16 cellular contexts compared by ENCODE assay signal in genomic region chr7:44982535-44982923, GRCh38. TPM values are rescaled to one million over a fixed set of nuclear protein-coding genes. Genes with fewer than 3 reads are reported as not detected.
DNase-seq lines count a peak whose midpoint lies in the region; ATAC-seq and TF ChIP-seq lines count a peak whose summit lies in the region.
"Had no signal": no experiment of that assay in that cellular context is flagged by ENCODE, and none has a peak within 500 bp of the region (broad histone marks: within the 10 kb centered on the region; RNA-seq: fewer than 3 reads in every experiment).

No MANE protein-coding gene starts in this region.

- peak overlapping the region; percentile 93 for H3K4me2 ChIP-seq in Karpas-422 (ENCODE audit: low read depth, low read length, poor library complexity, severe bottlenecking)

- H3K36me3 ChIP-seq in Karpas-422 (ENCODE audit: insufficient read depth, low read length) (peaks cover 39% of the 10 kb centered on the region), spleen (peaks cover 0 to 44% (median 32%) of the 10 kb centered on the region in 6 donors)

- no peak overlapping the region for H2AFZ ChIP-seq in Karpas-422 (ENCODE audit: low read length)

- peaks cover 66% of the 10 kb centered on the region for H3K4me1 Mint-ChIP-seq in activated CD4-positive, alpha-beta T cell treated with anti-CD3 and anti-CD28 coated beads, Interleukin-2, amount 10 ng/mL, durations not matched to agents 24 days and 14 days

- H3K9me3 ChIP-seq in Karpas-422 (ENCODE audit: low read length), result no peaks in the 10 kb centered on the region
- H3K9me3 ChIP-seq in spleen, result no peaks in the 10 kb centered on the region
- H3K9me3 ChIP-seq: lower lobe of right lung, pancreas had no signal

- no peak for ATAC-seq in activated naive CD4-positive, alpha-beta T cell treated with anti-CD3 and anti-CD28 coated beads, Interleukin-2, amount 50 U/mL, for 72 hours
- ATAC-seq: HCT116, lower lobe of right lung, pancreas had no signal

- H3K9ac ChIP-seq in Karpas-422 (ENCODE audit: low read length), result peak overlapping the region; percentile 14; the same call in 1 of the 2 replicates

- H3K4me1 ChIP-seq in Karpas-422 (ENCODE audit: low read length) (peaks cover 89% of the 10 kb centered on the region), spleen (peaks cover 51 to 94% (median 82%) of the 10 kb centered on the region in 6 donors)

- H3K9me3 Mint-ChIP-seq in activated CD4-positive, alpha-beta T cell treated with anti-CD3 and anti-CD28 coated beads, Interleukin-2, amount 10 ng/mL, durations not matched to agents 24 days and 14 days, result no peaks in the 10 kb centered on the region
- H3K9me3 Mint-ChIP-seq in activated naive CD4-positive, alpha-beta T cell treated with anti-CD3 and anti-CD28 coated beads, Interleukin-2, amount 50 U/mL, for 72 hours, result no peaks in the 10 kb centered on the region

- TF ChIP-seq POLR2A in spleen (IDR thresholded peaks at IDR 0.05), result no peak

- peaks cover 44% of the 10 kb centered on the region for H3K79me2 ChIP-seq in Karpas-422 (ENCODE audit: low read length)

- intact Hi-C loops in activated CD4-positive, alpha-beta T cell treated with anti-CD3 and anti-CD28 coated beads, Interleukin-2, amount 10 ng/mL, durations not matched to agents 24 days and 14 days (cut with micrococcal nuclease), result no loop called here
- intact Hi-C loops in spleen (cut with DNase I; ENCODE audit: low total_unique reads), result no loop called here

- 80 to 93% (median 90%) methylated on average over 1 of the region's 1 CpG for WGBS in spleen, 5 donors

- H3K27me3 Mint-ChIP-seq in activated CD4-positive, alpha-beta T cell treated with anti-CD3 and anti-CD28 coated beads, Interleukin-2, amount 10 ng/mL, durations not matched to agents 24 days and 14 days, result no peaks in the 10 kb centered on the region

- H3K4me3 Mint-ChIP-seq in activated CD4-positive, alpha-beta T cell treated with anti-CD3 and anti-CD28 coated beads, Interleukin-2, amount 10 ng/mL, durations not matched to agents 24 days and 14 days, result peak overlapping the region; percentile 99

- TF ChIP-seq CTCF in spleen (IDR thresholded peaks at IDR 0.05 in 8 of 11, conservative IDR thresholded peaks at IDR 0.05 in 3 of 11), result no peak

- peaks cover 34% of the 10 kb centered on the region for H4K20me1 ChIP-seq in Karpas-422 (ENCODE audit: insufficient read depth, low read depth, low read length)

- H3K36me3 Mint-ChIP-seq in activated CD4-positive, alpha-beta T cell treated with anti-CD3 and anti-CD28 coated beads, Interleukin-2, amount 10 ng/mL, durations not matched to agents 24 days and 14 days (ENCODE audit: low read depth), result peaks cover 68% of the 10 kb centered on the region
- peaks cover 64 to 71% of the 10 kb centered on the region in 2 donors for H3K36me3 Mint-ChIP-seq in activated naive CD4-positive, alpha-beta T cell treated with anti-CD3 and anti-CD28 coated beads, Interleukin-2, amount 50 U/mL, for 72 hours

- H3K4me3 ChIP-seq in Karpas-422 (ENCODE audit: low read length) (no peak overlapping the region; the same call in 1 of the 2 replicates), spleen (no peak overlapping the region)
- H3K4me3 ChIP-seq: lower lobe of right lung, pancreas had no signal

- H3K27ac ChIP-seq in Karpas-422 (ENCODE audit: low read length), result peak overlapping the region; percentile 95
- H3K27ac ChIP-seq in spleen, result peak overlapping the region in 2 of 8 donors; percentile 57 to 92
- H3K27ac ChIP-seq: lower lobe of right lung, pancreas had no signal

- H3K27ac Mint-ChIP-seq in activated CD4-positive, alpha-beta T cell treated with anti-CD3 and anti-CD28 coated beads, Interleukin-2, amount 10 ng/mL, durations not matched to agents 24 days and 14 days, result peak overlapping the region; percentile 90
- H3K27ac Mint-ChIP-seq in activated naive CD4-positive, alpha-beta T cell treated with anti-CD3 and anti-CD28 coated beads, Interleukin-2, amount 50 U/mL, for 72 hours, result peak overlapping the region; percentile 96 to 99

- no peak for DNase-seq in activated CD4-positive, alpha-beta T cell treated with anti-CD3 and anti-CD28 coated beads, Interleukin-2, amount 10 ng/mL, durations not matched to agents 24 days and 14 days
- DNase-seq in activated CD4-positive, alpha-beta T cell treated with anti-CD3 and anti-CD28 coated beads, Interleukin-2, amount 50 U/mL, for 4 hours, result no peak
- DNase-seq in Karpas-422, result peak; percentile 69
- DNase-seq in activated naive CD4-positive, alpha-beta T cell treated with anti-CD3 and anti-CD28 coated beads, Interleukin-2, amount 50 U/mL, for 72 hours (ENCODE audit: low spot score in 2 of 2), result no peak
- DNase-seq in spleen, result peak; percentile 9
- no peak for DNase-seq in NCI-H187 (lab: John Stamatoyannopoulos, UW)
- no peak for DNase-seq in epidermal melanocyte (ENCODE audit: insufficient read length, low spot score)
- DNase-seq in foreskin melanocyte, result no peak
- DNase-seq: ACHN, activated gamma-delta T cell, lower lobe of right lung, NCI-H1436 treated with DMSO at 0.1 percent for 48 hours, NCI-H526 treated with DMSO at 0.1 percent for 48 hours, pancreas, SHP77 treated with DMSO at 0.1 percent for 48 hours had no signal

- H3K27me3 ChIP-seq in Karpas-422 (ENCODE audit: low read length) (no peaks in the 10 kb centered on the region), spleen (replicated peaks in 1 of 7) (no peaks in the 10 kb centered on the region)
- H3K27me3 ChIP-seq: pancreas had no signal

- H3K9me2 ChIP-seq in Karpas-422 (replicated peaks; ENCODE audit: insufficient read depth, low read length), result no peaks in the 10 kb centered on the region

RNA-seq across cellular contexts. Expression of gene MYO1G, which starts 3.7 kb away (rescaled TPM):
- 283 and 290 TPM in 2 replicates for total RNA-seq in activated CD4-positive, alpha-beta T cell treated with anti-CD3 and anti-CD28 coated beads, Interleukin-2, amount 10 ng/mL, durations not matched to agents 24 days and 14 days
- 62.4 and 130 TPM in 2 replicates for total RNA-seq in Karpas-422 (2014; rRNA removed; shearing (Covaris generic); ENCODE audit: low replicate concordance)
- total RNA-seq in activated naive CD4-positive, alpha-beta T cell treated with anti-CD3 and anti-CD28 coated beads, Interleukin-2, amount 50 U/mL, for 72 hours, result 100 to 1,000 TPM; 361 to 532 TPM
- 10 to 100 TPM; 36.4 to 68.6 (median 62.1) TPM for total RNA-seq in spleen
- polyA plus RNA-seq in spleen, result 10 to 100 TPM; 27.9 to 61.1 (median 45.6) TPM

RNA-seq across cellular contexts. Expression of gene CCM2, which starts 17.5 kb away (rescaled TPM):
- total RNA-seq in activated CD4-positive, alpha-beta T cell treated with anti-CD3 and anti-CD28 coated beads, Interleukin-2, amount 10 ng/mL, durations not matched to agents 24 days and 14 days, result 59.2 and 63.1 TPM in 2 replicates
- 42.5 and 78.8 TPM in 2 replicates for total RNA-seq in Karpas-422 (2014; rRNA removed; shearing (Covaris generic); ENCODE audit: low replicate concordance)
- total RNA-seq in activated naive CD4-positive, alpha-beta T cell treated with anti-CD3 and anti-CD28 coated beads, Interleukin-2, amount 50 U/mL, for 72 hours, result 100 to 1,000 TPM in 1 of 2 donors, 10 to 100 TPM in 1; 79.2 to 130 TPM
- 10 to 100 TPM; 67.8 to 94.2 (median 80.9) TPM for total RNA-seq in spleen
- 100 to 1,000 TPM in 2 of 3 donors, 10 to 100 TPM in 1; 80.8 to 108 (median 107) TPM for polyA plus RNA-seq in spleen

Comparison
In these comparisons a context has a peak if more than half of its experiments do, and no peak if none do; other contexts are left out.
1. DNase-seq: peak in Karpas-422 (single experiment) and spleen (single experiment); none in activated CD4-positive, alpha-beta T cell treated with anti-CD3 and anti-CD28 coated beads, Interleukin-2, amount 10 ng/mL, durations not matched to agents 24 days and 14 days (single experiment), activated CD4-positive, alpha-beta T cell treated with anti-CD3 and anti-CD28 coated beads, Interleukin-2, amount 50 U/mL, for 4 hours (0 of 2), activated naive CD4-positive, alpha-beta T cell treated with anti-CD3 and anti-CD28 coated beads, Interleukin-2, amount 50 U/mL, for 72 hours (0 of 2), NCI-H187 (0 of 2), epidermal melanocyte (single experiment) and foreskin melanocyte (single experiment).